9 cellular contexts compared by ENCODE assay signal in the genomic region with DNA sequence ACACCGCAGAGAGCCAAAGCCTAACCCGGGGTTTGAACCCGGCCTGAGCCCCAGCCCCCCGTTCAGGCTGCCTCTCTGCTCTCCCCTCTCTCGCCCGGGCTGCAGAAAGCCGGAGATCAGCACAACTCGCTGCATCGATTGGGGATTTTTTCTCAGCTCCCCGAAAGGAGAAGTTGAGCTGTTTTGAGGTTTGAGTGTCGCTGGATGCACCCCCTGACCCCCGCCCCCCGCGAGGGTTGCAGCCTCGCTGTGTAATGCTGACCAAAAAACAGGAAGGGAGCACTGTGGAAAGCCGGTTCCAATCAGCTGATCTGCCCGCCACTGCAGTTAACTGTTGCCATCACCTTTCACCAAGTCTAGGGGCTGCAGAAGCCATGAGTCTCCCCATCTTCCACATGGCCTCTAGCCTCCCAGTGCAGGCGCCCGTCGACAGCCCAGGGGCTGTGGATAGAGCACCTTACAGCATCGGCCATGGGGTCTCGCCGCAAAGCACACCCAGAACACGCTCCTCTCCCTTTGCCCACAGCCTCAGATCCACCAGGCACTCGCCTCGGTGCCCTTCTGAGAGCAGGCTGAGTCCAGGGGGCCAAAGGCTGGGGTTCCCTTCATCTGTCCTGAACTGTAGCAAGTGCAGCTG. TPM values are rescaled to one million over a fixed set of nuclear protein-coding genes. Genes with fewer than 3 reads are reported as not detected.
A peak's percentile ranks its signal among the peaks of the same experiment; 100 is the strongest.
DNase-seq lines count a peak whose midpoint lies in the region; ATAC-seq and TF ChIP-seq lines count a peak whose summit lies in the region.
"Had no signal": no experiment of that assay in that cellular context is flagged by ENCODE, and none has a peak within 500 bp of the region (broad histone marks: within the 10 kb centered on the region; RNA-seq: fewer than 3 reads in every experiment).

No MANE protein-coding gene starts in this region.

- peak overlapping the region; percentile 81 for H3K27ac Mint-ChIP-seq in CD8-positive, alpha-beta T cell
- H3K27ac Mint-ChIP-seq in activated B cell treated with CpG ODN at 0.5 μM for 24 hours (peak overlapping the region; percentile 80), mesothelial cell of epicardium (peak overlapping the region; percentile 4)

- H2AFZ ChIP-seq in GM23248: no peak overlapping the region

- peak in 3 of 7 experiments; percentile 18 to 57 (median 25) for DNase-seq in CD8-positive, alpha-beta T cell
- DNase-seq in GM23248 (no peak), activated B cell treated with CpG ODN at 0.5 μM for 24 hours (peak; percentile 70), mesothelial cell of epicardium (ENCODE audit: low spot score in 2 of 2, unreplicated experiment in 2 of 2) (no peak), retina (no peak), NCI-H526 (lab: John Stamatoyannopoulos, UW) (no peak), left lobe of liver (ENCODE audit: low spot score) (no peak)

- H3K27ac ChIP-seq in CD8-positive, alpha-beta T cell (ENCODE audit: low read depth, low read length): no peak overlapping the region
- H3K27ac ChIP-seq in GM23248: peak overlapping the region; percentile 97
- H3K27ac ChIP-seq: VCaP had no signal

- intact Hi-C loops in CD8-positive, alpha-beta T cell (cut with DNase I, micrococcal nuclease): no loop called here
- intact Hi-C loops in activated B cell treated with CpG ODN at 0.5 μM for 24 hours (cut with micrococcal nuclease): loop anchor here (1.0 to 2.0 kb wide), 3 partner anchors 15 to 35 kb away; a partner anchor contains a TSS

- peaks cover 20% of the 10 kb centered on the region for H3K4me1 ChIP-seq in CD8-positive, alpha-beta T cell (ENCODE audit: insufficient read depth, low read length)
- H3K4me1 ChIP-seq in GM23248 (ENCODE audit: insufficient read depth): peaks cover 21% of the 10 kb centered on the region

- H3F3A ChIP-seq in GM23248 (ENCODE audit: insufficient read depth): peaks cover 37% of the 10 kb centered on the region

- WGBS in GM23248 (ENCODE audit: low coverage in 1 of 2, low lambda C conversion rate in 2 of 2, missing lambda C conversion rate in 2 of 2), 2 experiments: 91 to 95% methylated on average over 23 to 26 of the region's 26 CpGs

- H3K4me1 Mint-ChIP-seq in CD8-positive, alpha-beta T cell (ENCODE audit: low read depth): peaks cover 53% of the 10 kb centered on the region
- H3K4me1 Mint-ChIP-seq in activated B cell treated with CpG ODN at 0.5 μM for 24 hours (peaks cover 88% of the 10 kb centered on the region), mesothelial cell of epicardium (peaks cover 12% of the 10 kb centered on the region)

- H3K36me3 ChIP-seq in CD8-positive, alpha-beta T cell (ENCODE audit: insufficient read depth, low read length): peaks cover 13% of the 10 kb centered on the region
- H3K36me3 ChIP-seq in GM23248 (ENCODE audit: low read depth): no peaks in the 10 kb centered on the region; the same call in 1 of the 2 replicates

- in situ Hi-C loops in GM23248 (cut with MboI): no loop called here

- no peak overlapping the region for H3K4me2 ChIP-seq in GM23248 (ENCODE audit: unreplicated experiment)

- H4K20me1 ChIP-seq in GM23248 (ENCODE audit: insufficient read depth): no peaks in the 10 kb centered on the region

- CTCF ChIA-PET in CD8-positive, alpha-beta T cell (lab: Charles Lee): interaction anchor here (0.7 to 1.4 kb wide), 3 partner anchors 16 to 174 kb away, joined by 3 read pairs; no protein-coding TSS in a partner anchor
- CTCF ChIA-PET in activated B cell treated with CpG ODN at 0.5 μM for 24 hours (lab: Charles Lee): interaction anchor here (1.0 to 1.2 kb wide), 3 partner anchors 12 to 74 kb away, joined by 3 read pairs; no protein-coding TSS in a partner anchor

- no peaks in the 10 kb centered on the region for H3K9me3 Mint-ChIP-seq in CD8-positive, alpha-beta T cell
- H3K9me3 Mint-ChIP-seq in activated B cell treated with CpG ODN at 0.5 μM for 24 hours: no peaks in the 10 kb centered on the region
- H3K9me3 Mint-ChIP-seq in mesothelial cell of epicardium: no peaks in the 10 kb centered on the region

- H3K27me3 Mint-ChIP-seq in CD8-positive, alpha-beta T cell (ENCODE audit: low read depth): no peaks in the 10 kb centered on the region
- H3K27me3 Mint-ChIP-seq in activated B cell treated with CpG ODN at 0.5 μM for 24 hours (no peaks in the 10 kb centered on the region), mesothelial cell of epicardium (ENCODE audit: low read depth) (no peaks in the 10 kb centered on the region)

- H3K79me2 ChIP-seq in GM23248 (ENCODE audit: insufficient read depth): peaks cover 88% of the 10 kb centered on the region

- no peaks in the 10 kb centered on the region for H3K9me3 ChIP-seq in CD8-positive, alpha-beta T cell (ENCODE audit: low read length)
- no peaks in the 10 kb centered on the region for H3K9me3 ChIP-seq in GM23248 (ENCODE audit: low read depth)

- H3K4me3 ChIP-seq in CD8-positive, alpha-beta T cell (ENCODE audit: low read depth, low read length): no peak overlapping the region
- H3K4me3 ChIP-seq in GM23248: no peak overlapping the region

- peaks cover 72% of the 10 kb centered on the region for H3K36me3 Mint-ChIP-seq in CD8-positive, alpha-beta T cell
- H3K36me3 Mint-ChIP-seq in activated B cell treated with CpG ODN at 0.5 μM for 24 hours (ENCODE audit: low read depth): peaks cover 55% of the 10 kb centered on the region
- peaks cover 12% of the 10 kb centered on the region for H3K36me3 Mint-ChIP-seq in mesothelial cell of epicardium

- no peak overlapping the region for H3K9ac ChIP-seq in GM23248

- POLR2A ChIA-PET in CD8-positive, alpha-beta T cell (lab: Charles Lee): no interaction called here
- POLR2A ChIA-PET in activated B cell treated with CpG ODN at 0.5 μM for 24 hours (lab: Charles Lee): interaction anchor here (0.5 to 6.9 kb wide), 13 partner anchors 12 to 781 kb away, joined by 3 to 53 read pairs (median 4); a partner anchor contains a TSS

- TF ChIP-seq CTCF in CD8-positive, alpha-beta T cell (IDR thresholded peaks at IDR 0.05): no peak
- TF ChIP-seq CTCF in activated B cell treated with CpG ODN at 0.5 μM for 24 hours (IDR thresholded peaks at IDR 0.05) (no peak), mesothelial cell of epicardium (IDR thresholded peaks at IDR 0.05; ENCODE audit: unreplicated experiment) (no peak)

- H3K9me2 ChIP-seq in GM23248 (ENCODE audit: insufficient read depth): no peaks in the 10 kb centered on the region

- peak; percentile 29 for ATAC-seq in CD8-positive, alpha-beta T cell
- ATAC-seq in activated B cell treated with CpG ODN at 0.5 μM for 24 hours (ENCODE audit: low read depth) (peak; percentile 73), HG03139 (IDR thresholded peaks at IDR 0.05; ENCODE audit: unreplicated experiment) (no peak), left lobe of liver (no peak)

- no peaks in the 10 kb centered on the region for H3K27me3 ChIP-seq in CD8-positive, alpha-beta T cell (ENCODE audit: insufficient read depth, low read length)
- H3K27me3 ChIP-seq in GM23248 (replicated peaks; ENCODE audit: insufficient read depth): no peaks in the 10 kb centered on the region

- H3K4me3 Mint-ChIP-seq in CD8-positive, alpha-beta T cell: peak overlapping the region; percentile 35
- H3K4me3 Mint-ChIP-seq in activated B cell treated with CpG ODN at 0.5 μM for 24 hours (peak overlapping the region; percentile 76), mesothelial cell of epicardium (no peak overlapping the region)

RNA-seq across cellular contexts. Expression of a gene that starts 34.5 kb away (rescaled TPM):
- total RNA-seq in CD8-positive, alpha-beta T cell: 100 to 1,000 TPM; 221 to 238 TPM
- 49.1 and 71.8 TPM in 2 replicates for total RNA-seq in GM23248 (2014; rRNA removed; shearing (Covaris generic))
- polyA plus RNA-seq in GM23248 (2016; fragmentation: Nextera tagmentation; extraction: Ambion mirVana): 18.6 and 20.1 TPM in 2 replicates
- total RNA-seq in activated B cell treated with CpG ODN at 0.5 μM for 24 hours (217 and 239 TPM in 2 replicates), mesothelial cell of epicardium (86.0 to 90.8 TPM (median 87.7 TPM) in 3 replicates), left lobe of liver (28.9 TPM)

RNA-seq across cellular contexts. Expression of a gene that starts 34.8 kb away (rescaled TPM):
- total RNA-seq in CD8-positive, alpha-beta T cell: 10 to 100 TPM; 29.3 to 33.9 TPM
- 1.0 and 3.4 TPM in 2 replicates for total RNA-seq in GM23248 (2014; rRNA removed; shearing (Covaris generic))
- polyA plus RNA-seq in GM23248 (2016; fragmentation: Nextera tagmentation; extraction: Ambion mirVana): 8.2 and 10.6 TPM in 2 replicates
- total RNA-seq in activated B cell treated with CpG ODN at 0.5 μM for 24 hours (15.8 and 17.8 TPM in 2 replicates), mesothelial cell of epicardium (11.9 to 14.7 TPM (median 13.3 TPM) in 3 replicates), left lobe of liver (5.1 TPM)

Comparison
In these comparisons a context has a peak if more than half of its experiments do, and no peak if none do; other contexts are left out.
1. ATAC-seq: peak in CD8-positive, alpha-beta T cell (single experiment) and activated B cell treated with CpG ODN at 0.5 μM for 24 hours (single experiment); none in HG03139 (single experiment) and left lobe of liver (single experiment).
2. H3K27ac Mint-ChIP-seq: peak in every context shown above with its lines; median percentile 81 in CD8-positive, alpha-beta T cell; 80 in activated B cell treated with CpG ODN at 0.5 μM for 24 hours; 4 in mesothelial cell of epicardium.